21 cellular contexts compared by ENCODE assay signal in genomic region chr16:79947771-79948170, GRCh38.
"Had no signal": no experiment of that assay in that cellular context is flagged by ENCODE, and none has a peak within 500 bp of the region (broad histone marks: within the 10 kb centered on the region; RNA-seq: fewer than 3 reads in every experiment).

No MANE protein-coding gene starts in this region.

- H3K27ac ChIP-seq: SJSA1, SK-N-MC had no signal

- DNase-seq: Kasumi-1; KG1; NCI-H1092 treated with DMSO at 0.1 percent for 48 hours; NCI-H1436; NCI-H187; NCI-H2029; NCI-H2081 treated with DMSO at 0.1 percent for 48 hours; NCI-H2171; NCI-H226; NCI-H446; NCI-H510A; NCI-H524 treated with DMSO at 0.1 percent for 48 hours; NCI-H69; NCI-H774; NK-92 treated with Interleukin-12 subunit alpha and Interleukin-12 subunit beta, amount 100 ng/mL, for 24 hours; Right ventricle myocardium superior; RPMI8226; SIG-M5 had no signal

- H3K9me3 ChIP-seq: SJSA1 had no signal

- FAIRE-seq: RCC 7860 had no signal

- H3K4me1 ChIP-seq: SJSA1 had no signal

- H3K4me3 ChIP-seq: SJSA1, SK-N-MC had no signal

- H3K36me3 ChIP-seq: SJSA1 had no signal
